Comparison of ENCODE assay signal across 24 cellular contexts in the genomic region with DNA sequence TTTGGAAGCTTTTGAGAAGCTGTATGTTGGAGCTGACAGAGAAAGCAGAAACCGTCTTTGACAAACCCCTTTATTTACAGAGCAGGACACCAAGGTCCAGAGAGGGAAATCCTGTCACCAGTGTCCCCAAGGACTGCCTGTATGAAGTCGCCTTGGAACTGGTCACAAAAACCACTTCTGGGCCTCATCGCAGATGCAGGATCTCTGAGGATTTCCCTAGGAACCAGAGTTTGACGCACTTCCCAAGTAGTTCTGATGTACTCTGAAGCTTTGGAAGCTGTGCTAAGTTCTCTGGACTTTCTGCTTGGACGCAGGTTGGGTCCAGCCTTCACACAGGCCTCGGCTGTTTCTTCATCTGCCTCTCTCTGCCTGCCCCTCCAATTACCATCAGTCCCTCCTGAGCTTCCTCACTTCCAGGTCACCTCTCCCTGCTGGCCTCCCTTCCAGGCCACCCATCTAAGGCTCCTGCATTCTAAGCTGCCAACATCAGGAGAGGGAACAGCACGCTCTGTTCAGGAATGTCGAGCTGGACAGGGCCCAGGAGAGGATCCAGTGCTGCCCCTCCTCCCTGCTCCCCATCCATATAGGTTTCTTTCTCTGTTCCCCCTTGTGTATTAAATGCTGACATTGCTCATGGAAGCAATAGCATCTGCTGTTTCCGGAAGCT.
DNase-seq lines count a peak whose midpoint lies in the region; ATAC-seq and TF ChIP-seq lines count a peak whose summit lies in the region.
"Had no signal": no experiment of that assay in that cellular context is flagged by ENCODE, and none has a peak within 500 bp of the region (broad histone marks: within the 10 kb centered on the region; RNA-seq: fewer than 3 reads in every experiment).

No MANE protein-coding gene starts in this region.

- peaks cover 0 to 27% (median 0%) of the 10 kb centered on the region in 4 donors for H3K4me1 Mint-ChIP-seq in naive thymus-derived CD8-positive, alpha-beta T cell
- H3K4me1 Mint-ChIP-seq: activated naive CD4-positive, alpha-beta T cell treated with anti-CD3 and anti-CD28 coated beads, Interleukin-2, amount 10 ng/mL, durations not matched to agents 7 days and 5 days had no signal

- peak overlapping the region in 1 of 10 donors; percentile 50 for H3K27ac Mint-ChIP-seq in naive thymus-derived CD8-positive, alpha-beta T cell
- H3K27ac Mint-ChIP-seq: activated naive CD4-positive, alpha-beta T cell treated with anti-CD3 and anti-CD28 coated beads, Interleukin-2, amount 10 ng/mL, durations not matched to agents 7 days and 5 days; natural killer cell had no signal

- H3K9me2 ChIP-seq in hepatocyte (replicated peaks; ENCODE audit: insufficient read depth), result no peaks in the 10 kb centered on the region

- TF ChIP-seq CTCF in cardiac muscle cell (IDR thresholded peaks at IDR 0.05; ENCODE audit: low read depth, low read length), result no peak
- TF ChIP-seq CTCF in psoas muscle (IDR thresholded peaks at IDR 0.05), result no peak
- TF ChIP-seq CTCF in hepatocyte (IDR thresholded peaks at IDR 0.05; ENCODE audit: poor library complexity), result no peak

- peak; percentile 33 for DNase-seq in A172 (ENCODE audit: low spot score)
- DNase-seq in MG63, result peak; percentile 40
- DNase-seq in cardiac muscle cell (ENCODE audit: low read depth in 1 of 2, low spot score in 1 of 2), result peak; percentile 37 to 54
- peak in 1 of 2 donors; percentile 63 for DNase-seq in psoas muscle
- DNase-seq in hepatocyte (ENCODE audit: low spot score), result no peak
- DNase-seq in caudate nucleus (lab: John Stamatoyannopoulos, UW), result no peak
- no peak for DNase-seq in naive thymus-derived CD8-positive, alpha-beta T cell
- DNase-seq: activated CD4-positive, CD25-positive, alpha-beta regulatory T cell treated with anti-CD3 and anti-CD28 coated beads, Interleukin-2, amount 50 U/mL, for 72 hours; activated CD8-positive, alpha-beta memory T cell treated with anti-CD3 and anti-CD28 coated beads for 24 hours; activated naive CD4-positive, alpha-beta T cell treated with anti-CD3 and anti-CD28 coated beads, Interleukin-2, amount 10 ng/mL, durations not matched to agents 7 days and 5 days; activated T-cell treated with anti-CD3 and anti-CD28 coated beads, Interleukin-2, amount 50 U/mL, for 48 hours; anterior cingulate cortex; DMS153; erythroblast; kidney glomerular epithelial cell; natural killer cell; NCI-H1048; NCI-H2081 treated with DMSO at 0.1 percent for 48 hours; NCI-H446; NK-92 treated with Interleukin-12 subunit alpha and Interleukin-12 subunit beta, amount 100 ng/mL, for 24 hours; stimulated activated naive CD4-positive, alpha-beta T cell treated with Interleukin-2 at 50 U/mL for 16 hours; T-helper 9 cell had no signal

- H3K36me3 ChIP-seq in MG63, result no peaks in the 10 kb centered on the region
- H3K36me3 ChIP-seq in cardiac muscle cell, result no peaks in the 10 kb centered on the region
- no peaks in the 10 kb centered on the region for H3K36me3 ChIP-seq in psoas muscle (ENCODE audit: insufficient read depth in 1 of 2, low read depth in 1 of 2)
- no peaks in the 10 kb centered on the region for H3K36me3 ChIP-seq in hepatocyte (replicated peaks; ENCODE audit: insufficient read depth, low read depth)

- H3K4me2 ChIP-seq in hepatocyte, result no peak overlapping the region

- peaks cover 0 to 9% (median 6%) of the 10 kb centered on the region in 5 donors for H3K27me3 Mint-ChIP-seq in naive thymus-derived CD8-positive, alpha-beta T cell

- H3K9me3 Mint-ChIP-seq in naive thymus-derived CD8-positive, alpha-beta T cell, result no peaks in the 10 kb centered on the region
- H3K9me3 Mint-ChIP-seq: activated naive CD4-positive, alpha-beta T cell treated with anti-CD3 and anti-CD28 coated beads, Interleukin-2, amount 10 ng/mL, durations not matched to agents 7 days and 5 days; natural killer cell had no signal

- no peaks in the 10 kb centered on the region for H3K36me3 Mint-ChIP-seq in naive thymus-derived CD8-positive, alpha-beta T cell
- H3K36me3 Mint-ChIP-seq: activated naive CD4-positive, alpha-beta T cell treated with anti-CD3 and anti-CD28 coated beads, Interleukin-2, amount 10 ng/mL, durations not matched to agents 7 days and 5 days; natural killer cell had no signal

- H3K4me3 ChIP-seq in MG63 (no peak overlapping the region), cardiac muscle cell (no peak overlapping the region), psoas muscle (no peak overlapping the region), hepatocyte (no peak overlapping the region)

- H3K27ac ChIP-seq in cardiac muscle cell, result no peak overlapping the region
- H3K27ac ChIP-seq in psoas muscle, result no peak overlapping the region
- no peak overlapping the region for H3K27ac ChIP-seq in hepatocyte
- no peak overlapping the region for H3K27ac ChIP-seq in caudate nucleus (ENCODE audit: low read depth, low read length)
- H3K27ac ChIP-seq: parathyroid adenoma had no signal

- no peaks in the 10 kb centered on the region for H4K20me1 ChIP-seq in hepatocyte (ENCODE audit: insufficient read depth, poor library complexity, severe bottlenecking)

- peak in 3 of 4 donors; percentile 73 to 90 (median 83) for ATAC-seq in psoas muscle
- ATAC-seq in HG03159 (IDR thresholded peaks at IDR 0.05; ENCODE audit: unreplicated experiment), result no peak
- ATAC-seq in naive thymus-derived CD8-positive, alpha-beta T cell, result no peak
- ATAC-seq: natural killer cell had no signal

- no peak overlapping the region for H3K4me3 Mint-ChIP-seq in naive thymus-derived CD8-positive, alpha-beta T cell
- H3K4me3 Mint-ChIP-seq: activated naive CD4-positive, alpha-beta T cell treated with anti-CD3 and anti-CD28 coated beads, Interleukin-2, amount 10 ng/mL, durations not matched to agents 7 days and 5 days; natural killer cell had no signal

- intact Hi-C loops in psoas muscle (cut with DNase I), result no loop called here

- no peaks in the 10 kb centered on the region for H3K27me3 ChIP-seq in MG63
- H3K27me3 ChIP-seq in cardiac muscle cell, result peaks cover 3% of the 10 kb centered on the region
- no peaks in the 10 kb centered on the region for H3K27me3 ChIP-seq in psoas muscle (ENCODE audit: insufficient read depth in 3 of 3, low read length in 2 of 3)
- no peaks in the 10 kb centered on the region for H3K27me3 ChIP-seq in hepatocyte

- no peak overlapping the region for H2AFZ ChIP-seq in hepatocyte
- H2AFZ ChIP-seq: parathyroid adenoma had no signal

- POLR2A ChIA-PET in naive thymus-derived CD8-positive, alpha-beta T cell (lab: Charles Lee), result no interaction called here

- no peaks in the 10 kb centered on the region for H3K79me2 ChIP-seq in hepatocyte
- H3K79me2 ChIP-seq: parathyroid adenoma had no signal

- H3K4me1 ChIP-seq in cardiac muscle cell (ENCODE audit: low read depth), result peaks cover 9% of the 10 kb centered on the region
- H3K4me1 ChIP-seq in psoas muscle, result peaks cover 13% of the 10 kb centered on the region
- H3K4me1 ChIP-seq in hepatocyte (ENCODE audit: insufficient read depth), result peaks cover 12% of the 10 kb centered on the region
- H3K4me1 ChIP-seq: parathyroid adenoma had no signal

- no peaks in the 10 kb centered on the region for H3K9me3 ChIP-seq in MG63
- H3K9me3 ChIP-seq in cardiac muscle cell (ENCODE audit: low read depth), result no peaks in the 10 kb centered on the region
- H3K9me3 ChIP-seq in psoas muscle, result no peaks in the 10 kb centered on the region
- H3K9me3 ChIP-seq in hepatocyte (ENCODE audit: low read depth), result no peaks in the 10 kb centered on the region

- WGBS in psoas muscle, 3 donors, result 35 to 67% (median 54%) methylated on average over 9 of the region's 9 CpGs
- WGBS in hepatocyte (ENCODE audit: low lambda C conversion rate, missing lambda C conversion rate), result 83% methylated on average over 9 of the region's 9 CpGs

Comparison
In these comparisons a context has a peak if more than half of its experiments do, and no peak if none do; other contexts are left out.
1. DNase-seq: peak in A172 (single experiment), MG63 (single experiment) and cardiac muscle cell (2 of 2); none in hepatocyte (single experiment), caudate nucleus (0 of 61) and naive thymus-derived CD8-positive, alpha-beta T cell (0 of 10).
2. ATAC-seq: peak in psoas muscle (3 of 4); none in HG03159 (single experiment) and naive thymus-derived CD8-positive, alpha-beta T cell (0 of 2).